In genomic region chr11:121581607-121582006, GRCh38 we compare ENCODE assay signal across 16 cellular contexts.
DNase-seq lines count a peak whose midpoint lies in the region; ATAC-seq, FAIRE-seq and TF ChIP-seq lines count a peak whose summit lies in the region.
"Had no signal": no experiment of that assay in that cellular context is flagged by ENCODE, and none has a peak within 500 bp of the region (broad histone marks: within the 10 kb centered on the region; RNA-seq: fewer than 3 reads in every experiment).

No MANE protein-coding gene starts in this region.

- peaks cover 12% of the 10 kb centered on the region for H3K79me2 ChIP-seq in OCI-LY3 (ENCODE audit: low read length)

- no peaks in the 10 kb centered on the region for H4K20me1 ChIP-seq in OCI-LY3 (ENCODE audit: insufficient read depth, low read length)

- H3K9me3 ChIP-seq in OCI-LY3 (ENCODE audit: insufficient read depth, low read length) (peaks cover 13% of the 10 kb centered on the region), thymus (ENCODE audit: control insufficient read depth) (no peaks in the 10 kb centered on the region)
- H3K9me3 ChIP-seq: esophagus squamous epithelium, mucosa of descending colon, upper lobe of right lung had no signal

- H2AFZ ChIP-seq in OCI-LY3 (ENCODE audit: low read depth, low read length), result no peak overlapping the region

- H3K36me3 Mint-ChIP-seq in activated naive CD8-positive, alpha-beta T cell, result peaks cover 24% of the 10 kb centered on the region
- peaks cover 56% of the 10 kb centered on the region for H3K36me3 Mint-ChIP-seq in activated naive CD8-positive, alpha-beta T cell treated with anti-CD3 and anti-CD28 coated beads, Interleukin-2, amount 50 U/mL, for 24 hours (ENCODE audit: low read depth)
- peaks cover 56% of the 10 kb centered on the region for H3K36me3 Mint-ChIP-seq in activated naive CD8-positive, alpha-beta T cell treated with anti-CD3 and anti-CD28 coated beads, Interleukin-2, amount 10 ng/mL, durations not matched to agents 7 days and 5 days

- H3K4me1 ChIP-seq in OCI-LY3 (ENCODE audit: low read length) (peaks cover 14% of the 10 kb centered on the region), thymus (ENCODE audit: control insufficient read depth, insufficient read depth, low read length) (peaks cover 17% of the 10 kb centered on the region)

- H3K27me3 Mint-ChIP-seq in activated naive CD8-positive, alpha-beta T cell, result no peaks in the 10 kb centered on the region
- no peaks in the 10 kb centered on the region for H3K27me3 Mint-ChIP-seq in activated naive CD8-positive, alpha-beta T cell treated with anti-CD3 and anti-CD28 coated beads, Interleukin-2, amount 50 U/mL, for 24 hours
- no peaks in the 10 kb centered on the region for H3K27me3 Mint-ChIP-seq in activated naive CD8-positive, alpha-beta T cell treated with anti-CD3 and anti-CD28 coated beads, Interleukin-2, amount 10 ng/mL, durations not matched to agents 7 days and 5 days

- no peak overlapping the region for H3K4me2 ChIP-seq in OCI-LY3 (ENCODE audit: low read length)

- no peak for TF ChIP-seq CTCF in OCI-LY3 (IDR thresholded peaks at IDR 0.05; ENCODE audit: low read depth, low read length)

- H3K9me3 Mint-ChIP-seq in activated naive CD8-positive, alpha-beta T cell (ENCODE audit: low read depth), result peaks cover 5% of the 10 kb centered on the region
- H3K9me3 Mint-ChIP-seq in activated naive CD8-positive, alpha-beta T cell treated with anti-CD3 and anti-CD28 coated beads, Interleukin-2, amount 50 U/mL, for 24 hours, result peaks cover 6% of the 10 kb centered on the region
- peaks cover 5% of the 10 kb centered on the region for H3K9me3 Mint-ChIP-seq in activated naive CD8-positive, alpha-beta T cell treated with anti-CD3 and anti-CD28 coated beads, Interleukin-2, amount 10 ng/mL, durations not matched to agents 7 days and 5 days

- H3K4me1 Mint-ChIP-seq in activated naive CD8-positive, alpha-beta T cell (ENCODE audit: low read depth), result peaks cover 26% of the 10 kb centered on the region
- peaks cover 30% of the 10 kb centered on the region for H3K4me1 Mint-ChIP-seq in activated naive CD8-positive, alpha-beta T cell treated with anti-CD3 and anti-CD28 coated beads, Interleukin-2, amount 50 U/mL, for 24 hours
- peaks cover 11% of the 10 kb centered on the region for H3K4me1 Mint-ChIP-seq in activated naive CD8-positive, alpha-beta T cell treated with anti-CD3 and anti-CD28 coated beads, Interleukin-2, amount 10 ng/mL, durations not matched to agents 7 days and 5 days
- H3K4me1 Mint-ChIP-seq: H9 had no signal

- H3K36me3 ChIP-seq in OCI-LY3 (replicated peaks; ENCODE audit: low read depth, low read length) (peaks cover 94% of the 10 kb centered on the region), thymus (ENCODE audit: control insufficient read depth, insufficient read depth) (peaks cover 16% of the 10 kb centered on the region)
- H3K36me3 ChIP-seq: upper lobe of right lung had no signal

- peak overlapping the region; percentile 93 for H3K27ac Mint-ChIP-seq in activated naive CD8-positive, alpha-beta T cell
- H3K27ac Mint-ChIP-seq in activated naive CD8-positive, alpha-beta T cell treated with anti-CD3 and anti-CD28 coated beads, Interleukin-2, amount 50 U/mL, for 24 hours, result no peak overlapping the region
- H3K27ac Mint-ChIP-seq in activated naive CD8-positive, alpha-beta T cell treated with anti-CD3 and anti-CD28 coated beads, Interleukin-2, amount 10 ng/mL, durations not matched to agents 7 days and 5 days, result peak overlapping the region; percentile 2
- H3K27ac Mint-ChIP-seq: stimulated activated naive B cell treated with anti-CD40 and anti-IgM and Interleukin-4, amounts not matched to agents 10 μg/mL and 1 μg/mL and 100 μg/mL, for 72 hours had no signal

- no peak overlapping the region for H3K4me3 Mint-ChIP-seq in activated naive CD8-positive, alpha-beta T cell
- H3K4me3 Mint-ChIP-seq in activated naive CD8-positive, alpha-beta T cell treated with anti-CD3 and anti-CD28 coated beads, Interleukin-2, amount 50 U/mL, for 24 hours, result no peak overlapping the region
- H3K4me3 Mint-ChIP-seq in activated naive CD8-positive, alpha-beta T cell treated with anti-CD3 and anti-CD28 coated beads, Interleukin-2, amount 10 ng/mL, durations not matched to agents 7 days and 5 days, result no peak overlapping the region
- H3K4me3 Mint-ChIP-seq: H9; stimulated activated naive B cell treated with anti-CD40 and anti-IgM and Interleukin-4, amounts not matched to agents 10 μg/mL and 1 μg/mL and 100 μg/mL, for 72 hours had no signal

- FAIRE-seq in urothelium cell line (lab: Jason Lieb, UNC), result no peak

- H3K27me3 ChIP-seq in OCI-LY3 (ENCODE audit: low read depth, low read length) (no peaks in the 10 kb centered on the region), thymus (ENCODE audit: control insufficient read depth, insufficient read depth) (no peaks in the 10 kb centered on the region)
- H3K27me3 ChIP-seq: esophagus squamous epithelium, upper lobe of right lung had no signal

- H3K27ac ChIP-seq in OCI-LY3 (ENCODE audit: low read length), result 0 out of 2 replicates have a peak overlapping the region, but pooled peaks have one; percentile 10
- H3K27ac ChIP-seq in thymus (ENCODE audit: low read depth), result peak overlapping the region; percentile 20
- H3K27ac ChIP-seq: esophagus squamous epithelium had no signal

- 88% methylated on average over 4 of the region's 4 CpGs for WGBS in thymus

- ATAC-seq in activated naive CD8-positive, alpha-beta T cell treated with anti-CD3 and anti-CD28 coated beads, Interleukin-2, amount 50 U/mL, for 24 hours, result no peak
- no peak for ATAC-seq in activated naive CD8-positive, alpha-beta T cell treated with anti-CD3 and anti-CD28 coated beads, Interleukin-2, amount 10 ng/mL, durations not matched to agents 7 days and 5 days (ENCODE audit: low read depth)
- ATAC-seq: mucosa of descending colon; stimulated activated naive B cell treated with anti-CD40 and anti-IgM and Interleukin-4, amounts not matched to agents 10 μg/mL and 1 μg/mL and 100 μg/mL, for 72 hours; upper lobe of right lung had no signal

- POLR2A ChIA-PET in activated naive CD8-positive, alpha-beta T cell treated with anti-CD3 and anti-CD28 coated beads, Interleukin-2, amount 10 ng/mL, durations not matched to agents 7 days and 5 days (lab: Charles Lee), result no interaction called here

- H3K4me3 ChIP-seq in OCI-LY3 (ENCODE audit: low read length) (no peak overlapping the region), thymus (ENCODE audit: low read length) (no peak overlapping the region)
- H3K4me3 ChIP-seq: esophagus squamous epithelium, mucosa of descending colon, upper lobe of right lung had no signal

- DNase-seq in activated naive CD8-positive, alpha-beta T cell treated with anti-CD3 and anti-CD28 coated beads, Interleukin-2, amount 50 U/mL, for 24 hours, result no peak
- no peak for DNase-seq in activated naive CD8-positive, alpha-beta T cell treated with anti-CD3 and anti-CD28 coated beads, Interleukin-2, amount 10 ng/mL, durations not matched to agents 7 days and 5 days
- DNase-seq in NCI-H774 (lab: John Stamatoyannopoulos, UW) (no peak), urothelium cell line (ENCODE audit: low spot score) (no peak)
- DNase-seq: activated CD8-positive, alpha-beta memory T cell treated with anti-CD3 and anti-CD28 coated beads, Interleukin-2, amount 50 U/mL, for 4 hours; effector CD4-positive, alpha-beta T cell; esophagus squamous epithelium; H9; NCI-H446 treated with DMSO at 0.1 percent for 48 hours; retina; stimulated activated naive B cell treated with anti-CD40 and anti-IgM and Interleukin-4, amounts not matched to agents 10 μg/mL and 1 μg/mL and 100 μg/mL, for 72 hours; upper lobe of right lung had no signal

- H3K9ac ChIP-seq in OCI-LY3 (ENCODE audit: low read length), result no peak overlapping the region
